ENCODE assay signal across 13 cellular contexts in the genomic region with DNA sequence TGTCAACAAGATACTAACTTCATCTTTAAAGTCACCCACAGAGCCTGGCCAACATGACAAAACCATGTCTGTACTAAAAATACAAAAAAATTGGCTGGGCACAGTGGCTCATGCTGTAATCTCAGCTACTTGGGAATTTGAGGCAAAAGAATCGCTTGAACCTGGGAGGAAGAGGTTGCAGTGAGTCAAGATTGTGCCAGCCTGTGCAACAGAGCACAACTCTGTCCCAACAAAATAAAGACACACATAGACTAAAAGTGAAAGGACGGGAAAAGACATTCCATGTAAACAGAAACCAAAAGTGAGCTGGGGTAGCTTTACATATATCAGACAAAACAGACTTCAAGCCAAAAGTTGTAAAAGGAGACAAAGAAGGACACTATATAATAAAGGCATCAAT. TPM values are rescaled to one million over a fixed set of nuclear protein-coding genes. Genes with fewer than 3 reads are reported as not detected.
A peak's percentile ranks its signal among the peaks of the same experiment; 100 is the strongest.
DNase-seq lines count a peak whose midpoint lies in the region; ATAC-seq and TF ChIP-seq lines count a peak whose summit lies in the region.
"Had no signal": no experiment of that assay in that cellular context is flagged by ENCODE, and none has a peak within 500 bp of the region (broad histone marks: within the 10 kb centered on the region; RNA-seq: fewer than 3 reads in every experiment).

No MANE protein-coding gene starts in this region.

- H3K9me3 ChIP-seq in left ventricle myocardium inferior (replicated peaks) (peaks cover 14% of the 10 kb centered on the region), psoas muscle (no peaks in the 10 kb centered on the region), aorta (ENCODE audit: control insufficient read depth, low read length) (no peaks in the 10 kb centered on the region)

- intact Hi-C loops in left ventricle myocardium inferior (cut with micrococcal nuclease): no loop called here
- intact Hi-C loops in psoas muscle (cut with DNase I): no loop called here
- intact Hi-C loops in aorta (cut with DNase I): no loop called here

- POLR2A ChIA-PET in activated CD4-positive, alpha-beta T cell treated with anti-CD3 and anti-CD28 coated beads, Interleukin-2, amount 10 ng/mL, durations not matched to agents 7 days and 5 days (lab: Charles Lee): no interaction called here

- H3K27me3 Mint-ChIP-seq in activated CD4-positive, alpha-beta T cell treated with anti-CD3 and anti-CD28 coated beads, Interleukin-2, amount 10 ng/mL, durations not matched to agents 7 days and 5 days: no peaks in the 10 kb centered on the region

- CTCF ChIA-PET in activated CD4-positive, alpha-beta T cell treated with anti-CD3 and anti-CD28 coated beads, Interleukin-2, amount 10 ng/mL, durations not matched to agents 7 days and 5 days (lab: Charles Lee): interaction anchor here (1.0 to 2.3 kb wide), 3 partner anchors 10 to 37 kb away, joined by 3 to 8 read pairs (median 3); no protein-coding TSS in a partner anchor

- H3K9me3 Mint-ChIP-seq in activated CD4-positive, alpha-beta T cell treated with anti-CD3 and anti-CD28 coated beads, Interleukin-2, amount 10 ng/mL, durations not matched to agents 7 days and 5 days: peaks cover 13% of the 10 kb centered on the region

- peaks cover 47% of the 10 kb centered on the region for H3K4me1 Mint-ChIP-seq in activated CD4-positive, alpha-beta T cell treated with anti-CD3 and anti-CD28 coated beads, Interleukin-2, amount 10 ng/mL, durations not matched to agents 7 days and 5 days
- H3K4me1 Mint-ChIP-seq: neural progenitor cell had no signal

- no peaks in the 10 kb centered on the region for H3K27me3 ChIP-seq in left ventricle myocardium inferior (ENCODE audit: low read depth)
- no peaks in the 10 kb centered on the region for H3K27me3 ChIP-seq in psoas muscle (ENCODE audit: insufficient read depth in 3 of 3, low read length in 2 of 3)
- H3K27me3 ChIP-seq in aorta (ENCODE audit: control insufficient read depth in 1 of 2, insufficient read depth in 2 of 2, low read length in 1 of 2): no peaks in the 10 kb centered on the region
- H3K27me3 ChIP-seq: foreskin keratinocyte, neural progenitor cell had no signal

- 16 to 35% (median 17%) methylated on average over 2 of the region's 2 CpGs for WGBS in psoas muscle, 3 donors
- 13 to 37% methylated on average over 2 of the region's 2 CpGs for WGBS in aorta, 2 donors

- DNase-seq in activated CD4-positive, alpha-beta T cell treated with anti-CD3 and anti-CD28 coated beads, Interleukin-2, amount 10 ng/mL, durations not matched to agents 7 days and 5 days: no peak
- no peak for DNase-seq in activated CD4-positive, alpha-beta T cell treated with anti-CD3 and anti-CD28 coated beads for 4 hours
- DNase-seq in OCI-M1 (lab: John Stamatoyannopoulos, UW): peak; percentile 75
- no peak for DNase-seq in left ventricle myocardium inferior
- DNase-seq in psoas muscle: no peak
- no peak for DNase-seq in SW480 (ENCODE audit: low spot score)
- DNase-seq in effector CD4-positive, alpha-beta T cell: no peak
- no peak for DNase-seq in aorta
- DNase-seq: ACHN, dermis blood vessel endothelial cell, foreskin keratinocyte, islet precursor cell had no signal

- H3K36me3 Mint-ChIP-seq in activated CD4-positive, alpha-beta T cell treated with anti-CD3 and anti-CD28 coated beads, Interleukin-2, amount 10 ng/mL, durations not matched to agents 7 days and 5 days (ENCODE audit: low read depth): peaks cover 30% of the 10 kb centered on the region

- H3K27ac Mint-ChIP-seq in activated CD4-positive, alpha-beta T cell treated with anti-CD3 and anti-CD28 coated beads, Interleukin-2, amount 10 ng/mL, durations not matched to agents 7 days and 5 days: peak overlapping the region; percentile 11
- H3K27ac Mint-ChIP-seq: neural progenitor cell had no signal

- TF ChIP-seq CTCF in left ventricle myocardium inferior (IDR thresholded peaks at IDR 0.05; ENCODE audit: borderline replicate concordance) (no peak), psoas muscle (IDR thresholded peaks at IDR 0.05) (no peak)

- no peaks in the 10 kb centered on the region for H3K36me3 ChIP-seq in left ventricle myocardium inferior
- no peaks in the 10 kb centered on the region for H3K36me3 ChIP-seq in psoas muscle (ENCODE audit: insufficient read depth in 1 of 2, low read depth in 1 of 2)
- H3K36me3 ChIP-seq in aorta (ENCODE audit: control insufficient read depth in 1 of 2, insufficient read depth in 2 of 2, low read length in 1 of 2): no peaks in the 10 kb centered on the region
- H3K36me3 ChIP-seq: neural progenitor cell had no signal

- H3K27ac ChIP-seq in left ventricle myocardium inferior (replicated peaks): peak overlapping the region; percentile 62
- H3K27ac ChIP-seq in psoas muscle: peak overlapping the region; percentile 54
- no peak overlapping the region for H3K27ac ChIP-seq in aorta (ENCODE audit: low read depth in 1 of 2, low read length in 2 of 2)
- H3K27ac ChIP-seq: foreskin keratinocyte, neural progenitor cell had no signal

- ATAC-seq in psoas muscle (peak; percentile 22 to 73 (median 50)), aorta (ENCODE audit: low FRiP score) (no peak)
- ATAC-seq: foreskin keratinocyte had no signal

- H3K4me3 ChIP-seq in left ventricle myocardium inferior: peak overlapping the region; percentile 13
- peak overlapping the region; percentile 0 for H3K4me3 ChIP-seq in psoas muscle
- no peak overlapping the region for H3K4me3 ChIP-seq in aorta (ENCODE audit: low read length in 2 of 2)
- H3K4me3 ChIP-seq: neural progenitor cell had no signal

- H3K4me3 Mint-ChIP-seq in activated CD4-positive, alpha-beta T cell treated with anti-CD3 and anti-CD28 coated beads, Interleukin-2, amount 10 ng/mL, durations not matched to agents 7 days and 5 days: no peak overlapping the region
- H3K4me3 Mint-ChIP-seq: neural progenitor cell had no signal

- H3K4me1 ChIP-seq in left ventricle myocardium inferior (peaks cover 74% of the 10 kb centered on the region), psoas muscle (peaks cover 60% of the 10 kb centered on the region), aorta (ENCODE audit: control insufficient read depth in 1 of 2, insufficient read depth in 2 of 2, low read length in 2 of 2) (peaks cover 0 to 3% of the 10 kb centered on the region in 2 donors)
- H3K4me1 ChIP-seq: foreskin keratinocyte, neural progenitor cell had no signal

RNA-seq across cellular contexts. Expression of a gene that starts 34.8 kb away (rescaled TPM):
- 10 to 100 TPM; 89.8 to 95.6 TPM for total RNA-seq in activated CD4-positive, alpha-beta T cell treated with anti-CD3 and anti-CD28 coated beads, Interleukin-2, amount 10 ng/mL, durations not matched to agents 7 days and 5 days
- total RNA-seq in left ventricle myocardium inferior: 50.0 TPM
- total RNA-seq in psoas muscle: 10 to 100 TPM; 49.8 to 71.5 (median 53.7) TPM
- polyA plus RNA-seq in psoas muscle: 10 to 100 TPM; 40.2 to 66.7 (median 56.8) TPM
- 100 to 1,000 TPM; 128 to 146 TPM for total RNA-seq in aorta
- 10 to 100 TPM; 25.2 to 54.4 TPM for polyA plus RNA-seq in aorta

Comparison
In these comparisons a context has a peak if more than half of its experiments do, and no peak if none do; other contexts are left out.
1. H3K27ac ChIP-seq: peak in left ventricle myocardium inferior (single experiment) and psoas muscle (single experiment); none in aorta (0 of 2).
2. H3K4me3 ChIP-seq: peak in left ventricle myocardium inferior (single experiment) and psoas muscle (single experiment); none in aorta (0 of 2).